In genomic region chrX:107713205-107714195, GRCh38 we compare ENCODE assay signal across 10 cellular contexts.
DNase-seq lines count a peak whose midpoint lies in the region; ATAC-seq and TF ChIP-seq lines count a peak whose summit lies in the region.
"Had no signal": no experiment of that assay in that cellular context is flagged by ENCODE, and none has a peak within 500 bp of the region (broad histone marks: within the 10 kb centered on the region; RNA-seq: fewer than 3 reads in every experiment).

No MANE protein-coding gene starts in this region.

- peaks cover 54% of the 10 kb centered on the region for H3K79me2 ChIP-seq in Loucy (ENCODE audit: insufficient read depth, low read length)

- no peak overlapping the region for H3K4me3 ChIP-seq in AG10803 (ENCODE audit: low read length)
- H3K4me3 ChIP-seq in Loucy (ENCODE audit: low read length, poor library complexity, severe bottlenecking): peak overlapping the region; percentile 97

- no peaks in the 10 kb centered on the region for H3K9me2 ChIP-seq in Loucy (replicated peaks; ENCODE audit: low read depth, low read length)

- H3K27ac Mint-ChIP-seq in natural killer cell treated with Interleukin-12 subunit alpha and Interleukin-12 subunit beta and Interleukin-15 and Interleukin-18, amount 100 ng/mL, for 72 hours: peak overlapping the region; percentile 22 to 92

- DNase-seq in AG10803 (ENCODE audit: low read depth) (peak; percentile 17), hepatic stellate cell (ENCODE audit: low spot score) (no peak), NCI-H345 treated with DMSO at 0.1 percent for 48 hours (lab: John Stamatoyannopoulos, UW; ENCODE audit: unreplicated experiment) (no peak), glomerular visceral epithelial cell (ENCODE audit: extremely low spot score) (no peak)
- peak; percentile 2 for DNase-seq in effector CD8-positive, alpha-beta T cell (lab: John Stamatoyannopoulos, UW)
- DNase-seq in natural killer cell treated with Interleukin-12 subunit alpha and Interleukin-12 subunit beta and Interleukin-15 and Interleukin-18, amount 100 ng/mL, for 72 hours (ENCODE audit: low spot score): no peak
- DNase-seq: DMS79 treated with DMSO at 0.1 percent for 48 hours, NCI-H2171 treated with DMSO at 0.1 percent for 48 hours had no signal

- peaks cover 38 to 40% of the 10 kb centered on the region in 2 donors for H3K4me1 Mint-ChIP-seq in natural killer cell treated with Interleukin-12 subunit alpha and Interleukin-12 subunit beta and Interleukin-15 and Interleukin-18, amount 100 ng/mL, for 72 hours (ENCODE audit: low read depth in 2 of 2)

- peaks cover 13% of the 10 kb centered on the region for H3K27me3 ChIP-seq in Loucy (ENCODE audit: insufficient read depth, low read length, poor library complexity, severe bottlenecking)

- H3K36me3 Mint-ChIP-seq in natural killer cell treated with Interleukin-12 subunit alpha and Interleukin-12 subunit beta and Interleukin-15 and Interleukin-18, amount 100 ng/mL, for 72 hours: no peaks in the 10 kb centered on the region

- peaks cover 54% of the 10 kb centered on the region for H3K4me1 ChIP-seq in Loucy (ENCODE audit: insufficient read depth, low read length, poor library complexity, severe bottlenecking)

- peaks cover 19% of the 10 kb centered on the region for H3F3A ChIP-seq in Loucy (ENCODE audit: low read depth)

- no peak overlapping the region for H2AFZ ChIP-seq in Loucy (ENCODE audit: low read length)

- TF ChIP-seq CTCF in AG10803 (conservative IDR thresholded peaks at IDR 0.05; ENCODE audit: low read length) (no peak), Loucy (conservative IDR thresholded peaks at IDR 0.05; ENCODE audit: low read length) (no peak)

- no peak overlapping the region for H3K4me3 Mint-ChIP-seq in natural killer cell treated with Interleukin-12 subunit alpha and Interleukin-12 subunit beta and Interleukin-15 and Interleukin-18, amount 100 ng/mL, for 72 hours

- H3K4me2 ChIP-seq in Loucy (ENCODE audit: low read depth, low read length, poor library complexity, severe bottlenecking): peak overlapping the region; percentile 99

- no peaks in the 10 kb centered on the region for H3K9me3 Mint-ChIP-seq in natural killer cell treated with Interleukin-12 subunit alpha and Interleukin-12 subunit beta and Interleukin-15 and Interleukin-18, amount 100 ng/mL, for 72 hours

- H3K27me3 Mint-ChIP-seq in natural killer cell treated with Interleukin-12 subunit alpha and Interleukin-12 subunit beta and Interleukin-15 and Interleukin-18, amount 100 ng/mL, for 72 hours: peaks cover 0 to 5% of the 10 kb centered on the region in 2 donors

- H4K20me1 ChIP-seq in Loucy (ENCODE audit: insufficient read depth, low read length, poor library complexity, severe bottlenecking): peaks cover 33% of the 10 kb centered on the region

- H3K9me3 ChIP-seq in Loucy (ENCODE audit: insufficient read depth, low read depth, low read length): no peaks in the 10 kb centered on the region

- ATAC-seq in natural killer cell treated with Interleukin-12 subunit alpha and Interleukin-12 subunit beta and Interleukin-15 and Interleukin-18, amount 100 ng/mL, for 72 hours: no peak
- no peak for ATAC-seq in GM19328 (IDR thresholded peaks at IDR 0.05; ENCODE audit: unreplicated experiment)

- H3K36me3 ChIP-seq in Loucy (ENCODE audit: insufficient read depth, low read length): peaks cover 34% of the 10 kb centered on the region

- peak overlapping the region; percentile 99 for H3K9ac ChIP-seq in Loucy (ENCODE audit: low read depth, low read length, poor library complexity, severe bottlenecking)

Comparison
In these comparisons a context has a peak if more than half of its experiments do, and no peak if none do; other contexts are left out.
1. DNase-seq: peak in AG10803 (single experiment) and effector CD8-positive, alpha-beta T cell (single experiment); none in natural killer cell treated with Interleukin-12 subunit alpha and Interleukin-12 subunit beta and Interleukin-15 and Interleukin-18, amount 100 ng/mL, for 72 hours (single experiment), hepatic stellate cell (single experiment), NCI-H345 treated with DMSO at 0.1 percent for 48 hours (single experiment) and glomerular visceral epithelial cell (single experiment).